In genomic region chr1:154867841-154868610, GRCh38 we compare ENCODE assay signal across 11 cellular contexts. TPM values are rescaled to one million over a fixed set of nuclear protein-coding genes. Genes with fewer than 3 reads are reported as not detected.
DNase-seq lines count a peak whose midpoint lies in the region; TF ChIP-seq lines count a peak whose summit lies in the region.
"Had no signal": no experiment of that assay in that cellular context is flagged by ENCODE, and none has a peak within 500 bp of the region (broad histone marks: within the 10 kb centered on the region; RNA-seq: fewer than 3 reads in every experiment).

No MANE protein-coding gene starts in this region.

- H3K79me2 ChIP-seq in osteoblast (ENCODE audit: insufficient read depth, low read length): no peaks in the 10 kb centered on the region

- peak overlapping the region; percentile 58 for H3K4me3 ChIP-seq in BE2C (ENCODE audit: low read depth, low read length)
- H3K4me3 ChIP-seq in HAP-1: peak overlapping the region; percentile 22
- peak overlapping the region; percentile 40 to 81 (median 66) for H3K4me3 ChIP-seq in dorsolateral prefrontal cortex
- peak overlapping the region; percentile 61 for H3K4me3 ChIP-seq in osteoblast (ENCODE audit: insufficient read depth, low read length)

- peak overlapping the region; percentile 78 for H3K4me2 ChIP-seq in osteoblast (ENCODE audit: insufficient read depth, low read length)

- H3K9me3 ChIP-seq in BE2C: no peaks in the 10 kb centered on the region
- no peaks in the 10 kb centered on the region for H3K9me3 ChIP-seq in HAP-1
- H3K9me3 ChIP-seq in osteoblast (ENCODE audit: low read depth, low read length): no peaks in the 10 kb centered on the region
- H3K9me3 ChIP-seq: testis had no signal

- peaks cover 2% of the 10 kb centered on the region for H4K20me1 ChIP-seq in osteoblast (ENCODE audit: insufficient read depth, low read length)

- H2AFZ ChIP-seq in osteoblast (ENCODE audit: low read length): no peak overlapping the region

- TF ChIP-seq CTCF in BE2C (IDR thresholded peaks at IDR 0.05; ENCODE audit: low read depth, low read length) (no peak), dorsolateral prefrontal cortex (IDR thresholded peaks at IDR 0.05 in 54 of 56, conservative IDR thresholded peaks at IDR 0.05 in 2 of 56; ENCODE audit: low read depth in 1 of 56, partially characterized antibody in 56 of 56) (no peak), osteoblast (IDR thresholded peaks at IDR 0.05; ENCODE audit: extremely low read depth, low read depth, low read length) (no peak)

- in situ Hi-C loops in HAP-1 (cut with MboI; ENCODE audit: low sequenced_read_pairs): no loop called here

- H3K27ac ChIP-seq in dorsolateral prefrontal cortex (peak overlapping the region in 41 of 59 donors; percentile 3 to 83 (median 53)), osteoblast (ENCODE audit: low read depth, low read length) (no peak overlapping the region)
- H3K27ac ChIP-seq: testis had no signal

- H3K27me3 ChIP-seq in BE2C: peaks cover 5% of the 10 kb centered on the region
- peaks cover 4% of the 10 kb centered on the region; the same call in 1 of the 2 replicates for H3K27me3 ChIP-seq in HAP-1 (ENCODE audit: low read depth)
- no peaks in the 10 kb centered on the region for H3K27me3 ChIP-seq in dorsolateral prefrontal cortex
- H3K27me3 ChIP-seq in osteoblast (ENCODE audit: insufficient read depth, low read length): peaks cover 42% of the 10 kb centered on the region
- H3K27me3 ChIP-seq: testis had no signal

- intact Hi-C loops in dorsolateral prefrontal cortex (cut with DNase I): loop anchor here (5.0 to 10.0 kb wide), 2 partner anchors 93 to 106 kb away; no protein-coding TSS in a partner anchor

- H3K36me3 ChIP-seq in BE2C (no peaks in the 10 kb centered on the region), HAP-1 (replicated peaks) (no peaks in the 10 kb centered on the region), osteoblast (ENCODE audit: insufficient read depth, low read length) (no peaks in the 10 kb centered on the region)

- DNase-seq in BE2C (no peak), HAP-1 (ENCODE audit: low spot score in 2 of 2) (no peak), dorsolateral prefrontal cortex (peak in 1 of 10 donors; percentile 18), osteoblast (ENCODE audit: insufficient read length, low spot score, missing footprints) (peak; percentile 65), HUDEP-2 (lab: John Stamatoyannopoulos, UW; ENCODE audit: unreplicated experiment in 76 of 76) (no peak), D341Med (ENCODE audit: low spot score) (no peak)
- no peak for DNase-seq in activated CD4-positive, CD25-positive, alpha-beta regulatory T cell (lab: John Stamatoyannopoulos, UW)
- DNase-seq in effector CD8-positive, alpha-beta T cell (lab: John Stamatoyannopoulos, UW): no peak
- DNase-seq: activated CD4-positive, alpha-beta T cell treated with anti-CD3 and anti-CD28 coated beads, Interleukin-2, amount 50 U/mL, for 48 hours; NCI-H1048; testis had no signal

- H3K4me1 ChIP-seq in BE2C (peaks cover 16% of the 10 kb centered on the region), HAP-1 (peaks cover 19% of the 10 kb centered on the region), osteoblast (ENCODE audit: insufficient read depth, low read length) (peaks cover 25% of the 10 kb centered on the region)

RNA-seq across cellular contexts. Expression of gene KCNN3, which starts 2.1 kb away (rescaled TPM):
- polyA plus RNA-seq in BE2C (2012; ENCODE audit: insufficient read depth, insufficient read length, low read depth): 0.31 TPM
- total RNA-seq in dorsolateral prefrontal cortex: 10 to 100 TPM; 14.9 to 97.0 (median 32.4) TPM
- under 0.01 TPM in 2 replicates for total RNA-seq in osteoblast

Comparison
In these comparisons a context has a peak if more than half of its experiments do, and no peak if none do; other contexts are left out.
1. RNA of gene KCNN3, which starts 2.1 kb away (total RNA-seq): 14.9 to 97.0 TPM in dorsolateral prefrontal cortex; under 0.01 TPM in osteoblast; every median in the first group is over 10 times any median in the second.
2. Peak in every context shown above with its lines, with median percentiles within 50 percentile points of each other: H3K4me3 ChIP-seq.